Comparison of ENCODE assay signal across 9 cellular contexts in the genomic region with DNA sequence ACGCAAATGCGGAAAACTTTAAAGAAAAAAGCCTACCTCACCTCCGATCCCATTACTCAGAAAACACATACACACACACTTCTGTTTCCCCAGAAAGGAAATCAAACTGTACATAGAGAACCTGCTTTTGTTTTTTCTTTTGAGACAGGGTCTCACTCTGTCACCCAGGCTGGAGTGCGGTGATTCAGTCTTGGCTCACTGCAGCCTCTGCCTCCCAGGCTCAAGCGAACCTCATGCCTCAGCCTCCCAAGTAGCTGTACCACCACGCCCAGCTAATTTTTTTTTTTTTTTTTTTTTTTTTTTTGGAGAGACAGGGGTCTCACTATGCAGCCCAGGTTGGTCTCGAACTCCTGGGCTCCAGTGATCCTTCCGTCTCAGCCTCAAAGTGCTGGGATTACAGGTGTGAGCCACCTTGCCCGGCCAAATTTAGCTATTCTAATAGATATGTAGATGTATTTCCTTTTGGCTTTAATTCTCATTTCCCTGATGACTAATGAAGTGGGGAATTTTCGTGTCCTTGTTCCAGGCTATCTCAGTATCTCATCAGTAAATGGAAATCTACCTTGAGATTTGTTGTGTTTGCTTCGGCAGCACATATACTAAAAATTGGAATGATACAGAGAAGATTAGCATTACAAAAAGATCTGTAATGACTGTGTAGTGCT. TPM values are rescaled to one million over a fixed set of nuclear protein-coding genes. Genes with fewer than 3 reads are reported as not detected.
DNase-seq lines count a peak whose midpoint lies in the region; ATAC-seq, FAIRE-seq and TF ChIP-seq lines count a peak whose summit lies in the region.
"Had no signal": no experiment of that assay in that cellular context is flagged by ENCODE, and none has a peak within 500 bp of the region (broad histone marks: within the 10 kb centered on the region; RNA-seq: fewer than 3 reads in every experiment).

No MANE protein-coding gene starts in this region.

- H3K4me1 ChIP-seq in A549 (peaks cover 54% of the 10 kb centered on the region), GM23248 (ENCODE audit: insufficient read depth) (peaks cover under 1% of the 10 kb centered on the region), keratinocyte (ENCODE audit: control insufficient read depth, extremely low read depth, insufficient read depth, low read length) (peaks cover 8% of the 10 kb centered on the region), sigmoid colon (peaks cover 0 to 6% (median 2%) of the 10 kb centered on the region in 4 donors)

- FAIRE-seq in A549 (lab: Jason Lieb, UNC) (no peak), keratinocyte (lab: Jason Lieb, UNC) (no peak)

- peaks cover 1% of the 10 kb centered on the region for H3F3A ChIP-seq in GM23248 (ENCODE audit: insufficient read depth)

- 37% methylated on average over 11 of the region's 11 CpGs for WGBS in A549 (ENCODE audit: missing lambda C conversion rate)
- 83 to 84% methylated on average over 11 of the region's 11 CpGs for WGBS in GM23248 (ENCODE audit: low coverage in 1 of 2, low lambda C conversion rate in 2 of 2, missing lambda C conversion rate in 2 of 2), 2 experiments
- WGBS in sigmoid colon, 2 donors = 84 to 91% methylated on average over 11 of the region's 11 CpGs

- H3K9me3 ChIP-seq in A549 (peaks cover 6% of the 10 kb centered on the region; the same call in 2 of the 3 replicates), GM23248 (ENCODE audit: low read depth) (no peaks in the 10 kb centered on the region), keratinocyte (ENCODE audit: control insufficient read depth, low read depth, low read length) (no peaks in the 10 kb centered on the region), sigmoid colon (no peaks in the 10 kb centered on the region)

- H3K9me1 ChIP-seq in keratinocyte (ENCODE audit: control insufficient read depth, extremely low read depth, insufficient read depth, low read length) = no peaks in the 10 kb centered on the region

- H4K20me1 ChIP-seq in GM23248 (ENCODE audit: insufficient read depth) (no peaks in the 10 kb centered on the region), keratinocyte (ENCODE audit: control insufficient read depth, extremely low read depth, insufficient read depth, low read length) (no peaks in the 10 kb centered on the region)

- CTCF ChIA-PET in A549 (lab: Yijun Ruan, JAX) = interaction anchor here (0.7 to 9.0 kb wide), 9 partner anchors 14 to 83 kb away, joined by 3 to 69 read pairs (median 3); no protein-coding TSS in a partner anchor

- ATAC-seq in A549 = no peak

- intact Hi-C loops in sigmoid colon (cut with DNase I) = no loop called here

- TF ChIP-seq RAD21 in A549 (conservative IDR thresholded peaks at IDR 0.05 in 1 of 2, IDR thresholded peaks at IDR 0.05 in 1 of 2) = no peak

- TF ChIP-seq CTCF in A549 (IDR thresholded peaks at IDR 0.05) = no peak
- TF ChIP-seq CTCF in keratinocyte (optimal IDR thresholded peaks at IDR 0.05 in 1 of 3, IDR thresholded peaks at IDR 0.05 in 1 of 3, conservative IDR thresholded peaks at IDR 0.05 in 1 of 3; ENCODE audit: extremely low read depth in 1 of 3, insufficient read depth in 2 of 3, low read length in 3 of 3) = no peak
- TF ChIP-seq CTCF in sigmoid colon (IDR thresholded peaks at IDR 0.05) = no peak

- H3K36me3 ChIP-seq in GM23248 (ENCODE audit: low read depth) = no peaks in the 10 kb centered on the region
- no peaks in the 10 kb centered on the region for H3K36me3 ChIP-seq in keratinocyte (ENCODE audit: control insufficient read depth in 2 of 2, extremely low read depth in 1 of 2, insufficient read depth in 2 of 2, low read length in 2 of 2)
- H3K36me3 ChIP-seq in sigmoid colon = no peaks in the 10 kb centered on the region

- TF ChIP-seq EP300 in A549 (IDR thresholded peaks at IDR 0.05) (no peak), sigmoid colon (IDR thresholded peaks at IDR 0.05) (no peak)

- no peaks in the 10 kb centered on the region for H3K9me2 ChIP-seq in GM23248 (ENCODE audit: insufficient read depth)

- H3K27me3 ChIP-seq in GM23248 (replicated peaks; ENCODE audit: insufficient read depth) (no peaks in the 10 kb centered on the region), keratinocyte (ENCODE audit: control insufficient read depth, extremely low read depth, insufficient read depth, low read length) (no peaks in the 10 kb centered on the region), sigmoid colon (no peaks in the 10 kb centered on the region)

- TF ChIP-seq POLR2A in A549 (IDR thresholded peaks at IDR 0.05; ENCODE audit: low read length) = no peak
- TF ChIP-seq POLR2A in sigmoid colon (IDR thresholded peaks at IDR 0.05) = no peak

- dilution Hi-C loops in keratinocyte (cut with MboI; ENCODE audit: extremely low pct_ligation_motif_present, low sequenced_read_pairs) = no loop called here

- H3K27ac ChIP-seq in A549 (peak overlapping the region; percentile 75 to 91), GM23248 (no peak overlapping the region), keratinocyte (ENCODE audit: control insufficient read depth, insufficient read depth, low read length) (no peak overlapping the region), sigmoid colon (no peak overlapping the region)

- POLR2A ChIA-PET in A549 (lab: Yijun Ruan, JAX) = interaction anchor here (0.7 to 1.0 kb wide), 4 partner anchors 8 to 61 kb away, joined by 3 to 4 read pairs (median 3); partner anchors contain the start of genes EEIG1 and NAIF1

- H3K9ac ChIP-seq in GM23248 (no peak overlapping the region), keratinocyte (ENCODE audit: control insufficient read depth, extremely low read depth, insufficient read depth, low read length) (no peak overlapping the region)

- H2AFZ ChIP-seq in GM23248 (no peak overlapping the region), keratinocyte (ENCODE audit: control insufficient read depth, low read length) (no peak overlapping the region)

- H3K79me2 ChIP-seq in GM23248 (ENCODE audit: insufficient read depth) (no peaks in the 10 kb centered on the region), keratinocyte (ENCODE audit: control insufficient read depth, insufficient read depth, low read length) (no peaks in the 10 kb centered on the region)

- DNase-seq in A549 (ENCODE audit: low read depth in 1 of 2, low spot score in 1 of 2) (peak in 1 of 2 experiments; percentile 65), GM23248 (peak; percentile 37), keratinocyte (ENCODE audit: low read depth, low spot score) (peak; percentile 5), MV-4-11 (lab: John Stamatoyannopoulos, UW) (no peak), sigmoid colon (no peak), NCI-H1436 treated with DMSO at 0.1 percent for 48 hours (lab: John Stamatoyannopoulos, UW) (no peak)
- peak; percentile 51 for DNase-seq in activated naive CD4-positive, alpha-beta T cell treated with anti-CD3 and anti-CD28 coated beads, Interleukin-2, amount 50 U/mL, for 16 hours
- no peak for DNase-seq in activated effector memory CD4-positive, alpha-beta T cell treated with Interleukin-2 at 50 U/mL for 16 hours
- DNase-seq: NCI-H1694 treated with DMSO at 0.1 percent for 48 hours had no signal

- H3K4me3 ChIP-seq in A549 (no peak overlapping the region), GM23248 (no peak overlapping the region), keratinocyte (ENCODE audit: control insufficient read depth in 2 of 3, extremely low read depth in 1 of 3, insufficient read depth in 2 of 3, low read depth in 1 of 3, low read length in 3 of 3) (no peak overlapping the region), sigmoid colon (no peak overlapping the region)

- in situ Hi-C loops in GM23248 (cut with MboI) = no loop called here

- H3K4me2 ChIP-seq in A549 (peak overlapping the region; percentile 45), GM23248 (ENCODE audit: unreplicated experiment) (no peak overlapping the region), keratinocyte (ENCODE audit: control insufficient read depth, extremely low read depth, insufficient read depth, low read depth, low read length) (no peak overlapping the region)

TF ChIP-seq in A549, 52 proteins besides CTCF, POLR2A, EP300 and RAD21 (continues in another document):
- TF ChIP-seq FOSB (CRISPR knock-in tag; IDR thresholded peaks at IDR 0.05) (no peak), HMGXB4 (CRISPR knock-in tag; IDR thresholded peaks at IDR 0.05; ENCODE audit: borderline replicate concordance) (no peak), HOXA7 (CRISPR knock-in tag; IDR thresholded peaks at IDR 0.05) (no peak), GATA3 (IDR thresholded peaks at IDR 0.05; ENCODE audit: borderline replicate concordance) (peak; percentile 91), KDM1A (IDR thresholded peaks at IDR 0.05; ENCODE audit: low read depth) (no peak), HDAC2 (IDR thresholded peaks at IDR 0.05) (no peak)

RNA-seq across cellular contexts. Expression of gene EEIG1, which starts 25.7 kb away (rescaled TPM):
- 24.4 and 30.3 TPM in 2 replicates for polyA plus RNA-seq in A549 (2011; rRNA removed)
- polyA plus RNA-seq in A549 (2012; cell fraction: cytosol; rRNA removed) = 51.7 and 54.7 TPM in 2 replicates
- polyA plus RNA-seq in A549 (2012; cell fraction: nucleus; rRNA removed) = 83.0 and 94.5 TPM in 2 replicates
- polyA plus RNA-seq in A549 (2017; fragmentation: RNase III; extraction: RNeasy Plus Mini Kit Qiagen cat#74134 plus additional on column Dnase treatment) = 24.1 to 33.0 TPM (median 31.5 TPM) in 3 replicates
- 16.2 and 33.7 TPM in 2 replicates for polyA minus RNA-seq in A549 (2011; rRNA and poly(A)+ RNA removed)
- 6.1 and 29.6 TPM in 2 replicates for total RNA-seq in GM23248 (2014; rRNA removed; shearing (Covaris generic))
- polyA plus RNA-seq in GM23248 (2016; fragmentation: Nextera tagmentation; extraction: Ambion mirVana) = 8.9 and 9.3 TPM in 2 replicates
- 3.7 to 8.6 TPM (median 7.0 TPM) in 3 replicates for polyA plus RNA-seq in keratinocyte
- polyA plus RNA-seq in keratinocyte (2011; ENCODE audit: low read depth) = 7.3 TPM
- polyA plus RNA-seq in keratinocyte (2011; cell fraction: cytosol; rRNA removed) = 6.1 and 15.3 TPM in 2 replicates
- polyA plus RNA-seq in keratinocyte (2011; cell fraction: nucleus; rRNA removed) = 14.2 and 16.9 TPM in 2 replicates
- 11.2 and 32.3 TPM in 2 replicates for polyA plus RNA-seq in keratinocyte (2012; ENCODE audit: low replicate concordance)
- 4.9 to 22.6 TPM (median 11.4 TPM) in 3 replicates for polyA minus RNA-seq in keratinocyte
- polyA minus RNA-seq in keratinocyte (2011; cell fraction: cytosol; rRNA and poly(A)+ RNA removed) = 5.0 TPM
- 3.8 and 8.9 TPM in 2 replicates for polyA minus RNA-seq in keratinocyte (2011; cell fraction: nucleus; rRNA and poly(A)+ RNA removed)
- total RNA-seq in sigmoid colon = 10 to 100 TPM; 10.9 to 32.7 (median 19.2) TPM
- polyA plus RNA-seq in sigmoid colon = 10 to 100 TPM; 69.1 to 92.0 (median 77.0) TPM

Comparison
In these comparisons a context has a peak if more than half of its experiments do, and no peak if none do; other contexts are left out.
1. DNase-seq: peak in GM23248 (single experiment), activated naive CD4-positive, alpha-beta T cell treated with anti-CD3 and anti-CD28 coated beads, Interleukin-2, amount 50 U/mL, for 16 hours (single experiment) and keratinocyte (single experiment); none in MV-4-11 (single experiment), sigmoid colon (single experiment), activated effector memory CD4-positive, alpha-beta T cell treated with Interleukin-2 at 50 U/mL for 16 hours (single experiment) and NCI-H1436 treated with DMSO at 0.1 percent for 48 hours (single experiment).
2. H3K27ac ChIP-seq: peak in A549 (2 of 2); none in GM23248 (single experiment), keratinocyte (single experiment) and sigmoid colon (0 of 4).